ENCODE assay signal across 11 cellular contexts in genomic region chr3:106826861-106827311, GRCh38.
DNase-seq lines count a peak whose midpoint lies in the region; ATAC-seq and TF ChIP-seq lines count a peak whose summit lies in the region.
"Had no signal": no experiment of that assay in that cellular context is flagged by ENCODE, and none has a peak within 500 bp of the region (broad histone marks: within the 10 kb centered on the region; RNA-seq: fewer than 3 reads in every experiment).

No MANE protein-coding gene starts in this region.

- intact Hi-C loops in mammary epithelial cell (cut with micrococcal nuclease) = loop anchor here (5.0 kb wide), 1 partner anchor 60 kb away; no protein-coding TSS in a partner anchor
- intact Hi-C loops in tibial artery (cut with DNase I; ENCODE audit: low total_unique reads) = no loop called here

- no peaks in the 10 kb centered on the region for H3K79me2 ChIP-seq in mammary epithelial cell (ENCODE audit: insufficient read depth, low read length)

- H3K4me3 Mint-ChIP-seq in activated CD8-positive, alpha-beta T cell treated with anti-CD3 and anti-CD28 coated beads, Interleukin-2, amount 10 ng/mL, durations not matched to agents 7 days and 5 days = no peak overlapping the region
- H3K4me3 Mint-ChIP-seq in nephron = no peak overlapping the region
- H3K4me3 Mint-ChIP-seq: CD4-positive, alpha-beta memory T cell had no signal

- H3K27me3 ChIP-seq in mammary epithelial cell (ENCODE audit: insufficient read depth, low read length) (no peaks in the 10 kb centered on the region), tibial artery (no peaks in the 10 kb centered on the region)

- no peaks in the 10 kb centered on the region for H3K36me3 Mint-ChIP-seq in activated CD8-positive, alpha-beta T cell treated with anti-CD3 and anti-CD28 coated beads, Interleukin-2, amount 10 ng/mL, durations not matched to agents 7 days and 5 days (ENCODE audit: low read depth)
- H3K36me3 Mint-ChIP-seq in nephron (ENCODE audit: low read depth) = peaks cover 8% of the 10 kb centered on the region
- H3K36me3 Mint-ChIP-seq: CD4-positive, alpha-beta memory T cell had no signal

- H2AFZ ChIP-seq in mammary epithelial cell (ENCODE audit: low read depth, low read length) = no peak overlapping the region

- H3K27ac Mint-ChIP-seq in activated CD8-positive, alpha-beta T cell treated with anti-CD3 and anti-CD28 coated beads, Interleukin-2, amount 10 ng/mL, durations not matched to agents 7 days and 5 days = peak overlapping the region; percentile 10
- H3K27ac Mint-ChIP-seq in nephron = peak overlapping the region; percentile 69 to 89 (median 84)
- H3K27ac Mint-ChIP-seq: CD4-positive, alpha-beta memory T cell had no signal

- ATAC-seq in GM18868 (IDR thresholded peaks at IDR 0.05; ENCODE audit: unreplicated experiment) = peak; percentile 67
- ATAC-seq in activated CD8-positive, alpha-beta T cell treated with anti-CD3 and anti-CD28 coated beads, Interleukin-2, amount 10 ng/mL, durations not matched to agents 7 days and 5 days = peak; percentile 63
- no peak for ATAC-seq in HG03139 (IDR thresholded peaks at IDR 0.05; ENCODE audit: unreplicated experiment)

- peaks cover 25% of the 10 kb centered on the region for H3K4me1 Mint-ChIP-seq in activated CD8-positive, alpha-beta T cell treated with anti-CD3 and anti-CD28 coated beads, Interleukin-2, amount 10 ng/mL, durations not matched to agents 7 days and 5 days (ENCODE audit: low read depth)
- H3K4me1 Mint-ChIP-seq in nephron = peaks cover 35% of the 10 kb centered on the region

- no peaks in the 10 kb centered on the region for H3K9me3 ChIP-seq in mammary epithelial cell (replicated peaks; ENCODE audit: insufficient read depth, low read length)
- H3K9me3 ChIP-seq in tibial artery = no peaks in the 10 kb centered on the region

- peak; percentile 37 to 50 for DNase-seq in Kasumi-1 (lab: John Stamatoyannopoulos, UW)
- no peak for DNase-seq in activated CD8-positive, alpha-beta T cell treated with anti-CD3 and anti-CD28 coated beads, Interleukin-2, amount 10 ng/mL, durations not matched to agents 7 days and 5 days
- DNase-seq in C1 segment of cervical spinal cord (lab: John Stamatoyannopoulos, UW) = no peak
- DNase-seq in mammary epithelial cell = no peak
- no peak for DNase-seq in tibial artery
- DNase-seq: CD4-positive, alpha-beta memory T cell; NCI-H1417 had no signal

- TF ChIP-seq CTCF in nephron (IDR thresholded peaks at IDR 0.05; ENCODE audit: unreplicated experiment in 3 of 3) (no peak), mammary epithelial cell (conservative IDR thresholded peaks at IDR 0.05 in 1 of 2, IDR thresholded peaks at IDR 0.05 in 1 of 2; ENCODE audit: extremely low read depth in 1 of 2, insufficient read depth in 1 of 2, low read depth in 1 of 2, low read length in 2 of 2) (no peak), tibial artery (IDR thresholded peaks at IDR 0.05) (no peak)

- in situ Hi-C loops in mammary epithelial cell (cut with MboI; ENCODE audit: low sequenced_read_pairs in 2 of 2) = loop anchor here in 1 of 2 donors (25.0 kb wide), 1 partner anchor 190 kb away; no protein-coding TSS in a partner anchor

- CTCF ChIA-PET in activated CD8-positive, alpha-beta T cell treated with anti-CD3 and anti-CD28 coated beads, Interleukin-2, amount 10 ng/mL, durations not matched to agents 7 days and 5 days (lab: Charles Lee) = interaction anchor here (0.7 to 1.4 kb wide), 4 partner anchors 10 to 1069 kb away, joined by 3 to 7 read pairs (median 5); no protein-coding TSS in a partner anchor
- CTCF ChIA-PET in mammary epithelial cell (lab: Charles Lee; ENCODE audit: low non-redundant PET) = no interaction called here

- H3K36me3 ChIP-seq in mammary epithelial cell (ENCODE audit: insufficient read depth, low read length) = no peaks in the 10 kb centered on the region
- no peaks in the 10 kb centered on the region for H3K36me3 ChIP-seq in tibial artery

- H3K9ac ChIP-seq in mammary epithelial cell (ENCODE audit: insufficient read depth, low read length) = no peak overlapping the region

- no peaks in the 10 kb centered on the region for H3K27me3 Mint-ChIP-seq in activated CD8-positive, alpha-beta T cell treated with anti-CD3 and anti-CD28 coated beads, Interleukin-2, amount 10 ng/mL, durations not matched to agents 7 days and 5 days (ENCODE audit: low read depth)
- no peaks in the 10 kb centered on the region for H3K27me3 Mint-ChIP-seq in nephron (ENCODE audit: low read depth)
- H3K27me3 Mint-ChIP-seq: CD4-positive, alpha-beta memory T cell had no signal

- no peaks in the 10 kb centered on the region for H4K20me1 ChIP-seq in mammary epithelial cell (ENCODE audit: insufficient read depth, low read length)

- WGBS in mammary epithelial cell (ENCODE audit: low coverage, missing lambda C conversion rate) = 98% methylated on average over 4 of the region's 4 CpGs

- BruUV-seq in mammary epithelial cell (replicated peaks; lab: Mats Ljungman, UMichigan) = no TSS peak

- H3K27ac ChIP-seq in mammary epithelial cell (ENCODE audit: insufficient read depth, low read depth, low read length) = no peak overlapping the region
- no peak overlapping the region for H3K27ac ChIP-seq in tibial artery
- H3K27ac ChIP-seq: HL-60 had no signal

- H3K4me3 ChIP-seq in mammary epithelial cell (replicated peaks in 1 of 3; ENCODE audit: insufficient read depth in 1 of 3, low read depth in 2 of 3, low read length in 3 of 3) (no peak overlapping the region), tibial artery (no peak overlapping the region)

- peaks cover 3% of the 10 kb centered on the region for H3K9me3 Mint-ChIP-seq in activated CD8-positive, alpha-beta T cell treated with anti-CD3 and anti-CD28 coated beads, Interleukin-2, amount 10 ng/mL, durations not matched to agents 7 days and 5 days (ENCODE audit: insufficient read depth)
- H3K9me3 Mint-ChIP-seq in nephron = peaks cover 16% of the 10 kb centered on the region

- H3K4me2 ChIP-seq in mammary epithelial cell (ENCODE audit: insufficient read depth, low read depth, low read length) = no peak overlapping the region

- H3K4me1 ChIP-seq in mammary epithelial cell (ENCODE audit: insufficient read depth, low read length) (peaks cover 6% of the 10 kb centered on the region), tibial artery (peaks cover 0 to 14% (median 0%) of the 10 kb centered on the region in 4 donors)

- POLR2A ChIA-PET in activated CD8-positive, alpha-beta T cell treated with anti-CD3 and anti-CD28 coated beads, Interleukin-2, amount 10 ng/mL, durations not matched to agents 7 days and 5 days (lab: Charles Lee) = no interaction called here

- dilution Hi-C loops in mammary epithelial cell (cut with HindIII; ENCODE audit: low sequenced_read_pairs) = no loop called here

Comparison
In these comparisons a context has a peak if more than half of its experiments do, and no peak if none do; other contexts are left out.
1. DNase-seq: peak in Kasumi-1 (2 of 2); none in activated CD8-positive, alpha-beta T cell treated with anti-CD3 and anti-CD28 coated beads, Interleukin-2, amount 10 ng/mL, durations not matched to agents 7 days and 5 days (single experiment), C1 segment of cervical spinal cord (0 of 14), mammary epithelial cell (single experiment) and tibial artery (0 of 2).